1 cellular context compared by ENCODE assay signal in genomic region chr9:123343428-123344272, GRCh38.
TF ChIP-seq lines count a peak whose summit lies in the region.

No MANE protein-coding gene starts in this region.

TF ChIP-seq in K562, 482 proteins besides CTCF, POLR2A, EP300 and RAD21 (continued from another document and continues in another):
- no peak for TF ChIP-seq ZNF407 (IDR thresholded peaks at IDR 0.05; ENCODE audit: low read depth)
- no peak for TF ChIP-seq DACH1 (IDR thresholded peaks at IDR 0.05; ENCODE audit: partially characterized antibody)
- no peak for TF ChIP-seq ZNF644 (tag; IDR thresholded peaks at IDR 0.05; ENCODE audit: low read depth)
- TF ChIP-seq ZNF551 (CRISPR knock-in tag; IDR thresholded peaks at IDR 0.05) = no peak
- TF ChIP-seq HNRNPUL1 (IDR thresholded peaks at IDR 0.05; ENCODE audit: low read length) = no peak
- TF ChIP-seq IFI16 (CRISPR knock-in tag; IDR thresholded peaks at IDR 0.05) = no peak
- TF ChIP-seq GTF2A2 (tag; IDR thresholded peaks at IDR 0.05) = no peak
- TF ChIP-seq MYBL2 (IDR thresholded peaks at IDR 0.05; ENCODE audit: low read depth) = no peak
- no peak for TF ChIP-seq MYBL2 (CRISPR knock-in tag; IDR thresholded peaks at IDR 0.05; ENCODE audit: borderline replicate concordance)
- TF ChIP-seq ZNF764 (CRISPR knock-in tag; IDR thresholded peaks at IDR 0.05; ENCODE audit: low read depth) = no peak
- TF ChIP-seq FOSL1 (tag; conservative IDR thresholded peaks at IDR 0.05) = 0 out of 2 replicates have a peak, but pooled peaks have one; percentile 20
- TF ChIP-seq RBM25 (IDR thresholded peaks at IDR 0.05; ENCODE audit: low read depth, low read length, severe bottlenecking) = no peak
- peak; percentile 44; the same call in 1 of the 2 replicates for TF ChIP-seq SUPT5H (IDR thresholded peaks at IDR 0.05)
- no peak for TF ChIP-seq PHB2 (IDR thresholded peaks at IDR 0.05; ENCODE audit: low read depth)
- no peak for TF ChIP-seq ZFP36 (IDR thresholded peaks at IDR 0.05; ENCODE audit: low read depth, low read length, partially characterized antibody)
- no peak for TF ChIP-seq E2F3 (CRISPR knock-in tag; IDR thresholded peaks at IDR 0.05)
- TF ChIP-seq ZNF318 (IDR thresholded peaks at IDR 0.05; ENCODE audit: borderline replicate concordance in 1 of 2, low read depth in 1 of 2) = no peak
- TF ChIP-seq MTF1 (CRISPR knock-in tag; IDR thresholded peaks at IDR 0.05; ENCODE audit: borderline replicate concordance) = no peak
- no peak for TF ChIP-seq BDP1 (IDR thresholded peaks at IDR 0.05; ENCODE audit: insufficient read depth, insufficient read length)
- no peak for TF ChIP-seq KDM1A (IDR thresholded peaks at IDR 0.05)
- TF ChIP-seq DDX20 (tag; IDR thresholded peaks at IDR 0.05; ENCODE audit: low read depth) = no peak
- no peak; the same call in 1 of the 2 replicates for TF ChIP-seq ETV5 (CRISPR knock-in tag; IDR thresholded peaks at IDR 0.05; ENCODE audit: low read depth)
- peak; percentile 29 for TF ChIP-seq BRD9 (IDR thresholded peaks at IDR 0.05; ENCODE audit: low read depth, partially characterized antibody)
- no peak for TF ChIP-seq CTCFL (IDR thresholded peaks at IDR 0.05; ENCODE audit: borderline replicate concordance, insufficient read depth, low read depth, low read length, poor library complexity, severe bottlenecking)
- TF ChIP-seq NFYB (IDR thresholded peaks at IDR 0.05; ENCODE audit: extremely low read depth, insufficient read length) = no peak
- TF ChIP-seq ZFPM2 (CRISPR knock-in tag; IDR thresholded peaks at IDR 0.05) = no peak
- TF ChIP-seq ZNF197 (CRISPR knock-in tag; IDR thresholded peaks at IDR 0.05; ENCODE audit: low read depth) = no peak
- TF ChIP-seq ZNF133 (CRISPR knock-in tag; IDR thresholded peaks at IDR 0.05) = no peak
- TF ChIP-seq HES1 (IDR thresholded peaks at IDR 0.05; ENCODE audit: low read depth) = no peak
- 0 out of 2 replicates have a peak, but pooled peaks have one; percentile 10 for TF ChIP-seq GABPA (tag; conservative IDR thresholded peaks at IDR 0.05; ENCODE audit: low read depth)
- TF ChIP-seq CBX5 (IDR thresholded peaks at IDR 0.05; ENCODE audit: borderline replicate concordance, low read depth) = no peak
- TF ChIP-seq BCLAF1 (IDR thresholded peaks at IDR 0.05; ENCODE audit: borderline replicate concordance in 1 of 2, control insufficient read depth in 1 of 2, low read depth in 2 of 2, low read length in 1 of 2) = no peak
- TF ChIP-seq ZNF174 (CRISPR knock-in tag; IDR thresholded peaks at IDR 0.05) = no peak
- TF ChIP-seq SMC3 (conservative IDR thresholded peaks at IDR 0.05; ENCODE audit: insufficient read depth, low read depth, low read length) = no peak
- no peak for TF ChIP-seq RBM22 (IDR thresholded peaks at IDR 0.05; ENCODE audit: low read depth, low read length, poor library complexity, severe bottlenecking)
- peak; percentile 13 to 82 (median 65) for TF ChIP-seq YY1 (IDR thresholded peaks at IDR 0.05; ENCODE audit: borderline replicate concordance in 1 of 3, control insufficient read depth in 1 of 3, extremely low read depth in 1 of 3, insufficient read depth in 3 of 3, insufficient read length in 1 of 3, insufficient replicate concordance in 2 of 3, low read depth in 1 of 3, low read length in 2 of 3)
- no peak for TF ChIP-seq EWSR1 (IDR thresholded peaks at IDR 0.05; ENCODE audit: borderline replicate concordance, low read depth, partially characterized antibody)
